2 cellular contexts compared by ENCODE assay signal in genomic region chr15:58334803-58335202, GRCh38.
TF ChIP-seq lines count a peak whose summit lies in the region.

No MANE protein-coding gene starts in this region.

TF ChIP-seq in A549, 52 proteins besides CTCF, POLR2A, EP300 and RAD21 (continued from another document):
- TF ChIP-seq SMC3 (IDR thresholded peaks at IDR 0.05) = no peak
- no peak for TF ChIP-seq FOXS1 (CRISPR knock-in tag; IDR thresholded peaks at IDR 0.05)
- no peak for TF ChIP-seq ZNF302 (CRISPR knock-in tag; IDR thresholded peaks at IDR 0.05)
- TF ChIP-seq USF2 (IDR thresholded peaks at IDR 0.05) = no peak
- no peak for TF ChIP-seq EHF (CRISPR knock-in tag; IDR thresholded peaks at IDR 0.05)
- TF ChIP-seq PHF8 (IDR thresholded peaks at IDR 0.05; ENCODE audit: borderline replicate concordance, low read depth) = no peak
- TF ChIP-seq ZFP36 (IDR thresholded peaks at IDR 0.05; ENCODE audit: borderline replicate concordance, partially characterized antibody) = no peak
- no peak for TF ChIP-seq HEYL (CRISPR knock-in tag; IDR thresholded peaks at IDR 0.05)
- TF ChIP-seq TP53 (CRISPR knock-in tag; IDR thresholded peaks at IDR 0.05) = no peak
- no peak for TF ChIP-seq ZC3H11A (IDR thresholded peaks at IDR 0.05)
TF ChIP-seq in A549: peak in this region for 0.

TF ChIP-seq in GM23338, 12 proteins besides CTCF, POLR2A, EP300 and RAD21 (continued from another document):
- no peak for TF ChIP-seq ZNF462 (CRISPR knock-in tag; IDR thresholded peaks at IDR 0.05)
- TF ChIP-seq ZNF331 (CRISPR knock-in tag; IDR thresholded peaks at IDR 0.05; ENCODE audit: low read depth) = no peak
- no peak for TF ChIP-seq ETS1 (IDR thresholded peaks at IDR 0.05)
- no peak for TF ChIP-seq JUNB (IDR thresholded peaks at IDR 0.05; ENCODE audit: unreplicated experiment)
- no peak for TF ChIP-seq ZNF114 (CRISPR knock-in tag; IDR thresholded peaks at IDR 0.05)
- TF ChIP-seq POLR2AphosphoS5 (IDR thresholded peaks at IDR 0.05; ENCODE audit: low read depth) = no peak
- TF ChIP-seq EZH2 (IDR thresholded peaks at IDR 0.05; ENCODE audit: low read depth, unreplicated experiment) = no peak
- TF ChIP-seq REST (IDR thresholded peaks at IDR 0.05; ENCODE audit: unreplicated experiment) = no peak
- TF ChIP-seq CREB1 (CRISPR knock-in tag; IDR thresholded peaks at IDR 0.05; ENCODE audit: low read depth) = no peak
- no peak for TF ChIP-seq STAT1 (IDR thresholded peaks at IDR 0.05; ENCODE audit: unreplicated experiment)
- TF ChIP-seq EZH2phosphoT487 (IDR thresholded peaks at IDR 0.05; ENCODE audit: unreplicated experiment) = no peak
